In genomic region chr6:28658475-28659249, GRCh38 we compare ENCODE assay signal across 8 cellular contexts.
DNase-seq lines count a peak whose midpoint lies in the region; ATAC-seq and TF ChIP-seq lines count a peak whose summit lies in the region.

No MANE protein-coding gene starts in this region.

- ATAC-seq in HG03135 (IDR thresholded peaks at IDR 0.05; ENCODE audit: unreplicated experiment), result no peak
- ATAC-seq in HG03280 (IDR thresholded peaks at IDR 0.05; ENCODE audit: unreplicated experiment), result no peak

- H3K27me3 Mint-ChIP-seq in chondrocyte (ENCODE audit: low read depth) (peaks cover 10% of the 10 kb centered on the region), nephron progenitor cell (ENCODE audit: low read depth, poor library complexity) (peaks cover 40% of the 10 kb centered on the region)

- DNase-seq in NCI-H2227 treated with DMSO at 0.1 percent for 48 hours (lab: John Stamatoyannopoulos, UW) (peak; percentile 46), chondrocyte (ENCODE audit: low spot score) (no peak), nephron progenitor cell (no peak), KBM-7 (no peak)
- no peak for DNase-seq in stimulated activated CD4-positive, alpha-beta T cell treated with anti-CD3 and anti-CD28 coated beads, Interleukin-15, amount 100 ng/mL, for 24 hours

- in situ Hi-C loops in KBM-7 (cut with MboI; ENCODE audit: low pct_unique_long_range_greater_than_20kb, low sequenced_read_pairs), result no loop called here

- H3K27ac Mint-ChIP-seq in chondrocyte (ENCODE audit: unreplicated experiment), result peak overlapping the region; percentile 52
- H3K27ac Mint-ChIP-seq in nephron progenitor cell, result peak overlapping the region; percentile 8

- peak overlapping the region; percentile 75 for H3K4me3 ChIP-seq in GM08714 (ENCODE audit: low read length)

- TF ChIP-seq CTCF in chondrocyte (IDR thresholded peaks at IDR 0.05) (no peak), nephron progenitor cell (IDR thresholded peaks at IDR 0.05) (no peak)

- peaks cover 25% of the 10 kb centered on the region for H3K4me1 Mint-ChIP-seq in chondrocyte (ENCODE audit: low read depth)
- peaks cover 24% of the 10 kb centered on the region for H3K4me1 Mint-ChIP-seq in nephron progenitor cell

- H3K36me3 Mint-ChIP-seq in chondrocyte (ENCODE audit: low read depth) (no peaks in the 10 kb centered on the region), nephron progenitor cell (ENCODE audit: low read depth) (no peaks in the 10 kb centered on the region)

- H3K9me3 Mint-ChIP-seq in chondrocyte (ENCODE audit: low read depth), result no peaks in the 10 kb centered on the region
- no peaks in the 10 kb centered on the region for H3K9me3 Mint-ChIP-seq in nephron progenitor cell

- H3K4me3 Mint-ChIP-seq in chondrocyte (ENCODE audit: unreplicated experiment) (peak overlapping the region; percentile 87), nephron progenitor cell (peak overlapping the region; percentile 94)
